Comparison of ENCODE assay signal across 19 cellular contexts in the genomic region with DNA sequence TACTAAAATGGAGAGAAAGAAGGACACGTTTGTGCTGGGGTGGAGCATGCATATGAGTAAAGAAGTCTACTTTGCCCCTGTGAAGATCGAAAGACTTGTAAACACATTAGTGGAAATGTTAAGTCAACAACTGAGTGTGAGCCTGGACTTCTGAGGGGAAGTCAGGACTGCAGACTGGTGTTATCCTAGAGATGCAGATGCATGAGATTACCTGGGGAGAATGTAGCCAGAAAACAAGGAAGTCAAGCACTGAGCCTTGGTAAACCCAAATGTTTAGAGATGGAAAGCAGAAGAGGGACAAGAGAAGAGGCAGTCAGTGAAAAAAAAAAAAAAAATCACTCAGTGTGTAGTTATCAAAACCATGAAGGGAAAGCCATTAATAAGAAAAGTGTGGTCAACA.
DNase-seq lines count a peak whose midpoint lies in the region; ATAC-seq lines count a peak whose summit lies in the region.
"Had no signal": no experiment of that assay in that cellular context is flagged by ENCODE, and none has a peak within 500 bp of the region (broad histone marks: within the 10 kb centered on the region; RNA-seq: fewer than 3 reads in every experiment).

No MANE protein-coding gene starts in this region.

- no peak overlapping the region for H3K27ac ChIP-seq in iPS-20b (ENCODE audit: low read length)
- H3K27ac ChIP-seq: BLaER1, GM23248 had no signal

- ATAC-seq in GM18858 (IDR thresholded peaks at IDR 0.05; ENCODE audit: unreplicated experiment) (no peak), HG02884 (IDR thresholded peaks at IDR 0.05; ENCODE audit: unreplicated experiment) (no peak)
- ATAC-seq: GM12878, HCT116, HepG2 had no signal

- H3K4me3 ChIP-seq in iPS-20b (ENCODE audit: low read length): peak overlapping the region; percentile 13; the same call in 1 of the 2 replicates
- H3K4me3 ChIP-seq: BLaER1, GM12878, GM23248 had no signal

- no peaks in the 10 kb centered on the region for H3K9me3 ChIP-seq in iPS-20b (ENCODE audit: insufficient read depth, low read depth, low read length)
- H3K9me3 ChIP-seq: BLaER1 had no signal

- peaks cover 16% of the 10 kb centered on the region; the same call in 1 of the 2 replicates for H3K4me1 ChIP-seq in iPS-20b (ENCODE audit: insufficient read depth, low read length)
- H3K4me1 ChIP-seq: BLaER1 had no signal

- no peak overlapping the region for H3K9ac ChIP-seq in iPS-20b (ENCODE audit: low read depth, low read length)
- H3K9ac ChIP-seq: BLaER1, GM23248 had no signal

- H3K36me3 ChIP-seq in iPS-20b (ENCODE audit: insufficient read depth, low read depth, low read length): no peaks in the 10 kb centered on the region
- H3K36me3 ChIP-seq: BLaER1 had no signal

- H3K27me3 ChIP-seq in iPS-20b (ENCODE audit: insufficient read depth, low read length): no peaks in the 10 kb centered on the region
- H3K27me3 ChIP-seq: BLaER1 had no signal

- DNase-seq in NCI-H146 (lab: John Stamatoyannopoulos, UW) (peak; percentile 15), NCI-H146 treated with DMSO at 0.1 percent for 48 hours (lab: John Stamatoyannopoulos, UW; ENCODE audit: unreplicated experiment) (no peak), NCI-H748 (lab: John Stamatoyannopoulos, UW; ENCODE audit: unreplicated experiment) (peak; percentile 27), NCI-H748 treated with DMSO at 0.1 percent for 48 hours (lab: John Stamatoyannopoulos, UW) (no peak)
- DNase-seq in activated CD4-positive, CD25-positive, alpha-beta regulatory T cell (lab: John Stamatoyannopoulos, UW): no peak
- DNase-seq: 8988T; CD4-positive, alpha-beta memory T cell; DMS153; DND-41; EL; GM23248; H7 had no signal

Comparison
In these comparisons a context has a peak if more than half of its experiments do, and no peak if none do; other contexts are left out.
1. DNase-seq: peak in NCI-H146 (single experiment) and NCI-H748 (single experiment); none in NCI-H146 treated with DMSO at 0.1 percent for 48 hours (single experiment), NCI-H748 treated with DMSO at 0.1 percent for 48 hours (single experiment) and activated CD4-positive, CD25-positive, alpha-beta regulatory T cell (0 of 4).